In the genomic region with DNA sequence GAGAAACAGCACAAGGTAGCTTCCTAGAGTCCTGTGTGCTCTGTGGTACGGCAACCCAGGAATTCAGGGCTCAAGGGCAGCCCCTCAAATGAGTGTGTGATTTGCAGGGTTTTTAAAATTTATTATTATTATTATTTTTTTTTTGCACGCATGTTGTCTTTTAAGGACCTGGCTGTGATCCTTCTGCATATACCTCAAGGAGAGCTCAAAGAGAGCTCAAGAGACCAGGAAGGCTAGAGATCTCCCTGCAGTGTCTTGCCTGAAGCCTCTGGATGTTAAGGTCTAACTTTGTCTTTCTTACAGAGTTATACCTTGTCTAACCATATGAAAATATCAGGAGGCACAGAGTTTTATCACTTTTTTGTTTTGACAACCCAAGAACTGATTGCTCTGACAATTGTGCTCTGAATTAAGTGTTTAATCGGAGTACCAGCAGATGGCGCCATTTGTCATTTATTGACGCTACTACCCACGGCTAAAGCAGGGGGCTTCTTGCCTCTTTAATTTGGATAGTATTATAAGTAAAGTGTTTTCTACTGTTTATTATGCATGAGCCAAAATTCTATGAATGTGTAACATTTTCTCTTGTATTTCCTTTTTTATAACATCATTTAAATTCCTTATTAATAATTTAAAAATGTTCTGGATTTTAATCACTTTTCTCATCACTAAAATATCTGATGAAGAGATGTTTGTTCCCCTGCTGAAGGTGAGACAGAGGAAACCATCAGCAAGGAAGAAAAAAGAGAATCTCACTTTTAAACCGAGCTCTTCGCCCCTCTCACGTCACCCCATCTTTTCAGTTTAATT, we compare ENCODE assay signal across 8 cellular contexts. TPM values are rescaled to one million over a fixed set of nuclear protein-coding genes. Genes with fewer than 3 reads are reported as not detected.
DNase-seq lines count a peak whose midpoint lies in the region; ATAC-seq and TF ChIP-seq lines count a peak whose summit lies in the region.

No MANE protein-coding gene starts in this region.

- H3K4me3 Mint-ChIP-seq in activated CD4-positive, alpha-beta T cell treated with anti-CD3 and anti-CD28 coated beads for 36 hours: no peak overlapping the region

- H3K4me3 ChIP-seq in colonic mucosa (no peak overlapping the region), lung (no peak overlapping the region)

- intact Hi-C loops in activated CD4-positive, alpha-beta T cell treated with anti-CD3 and anti-CD28 coated beads for 36 hours (cut with DNase I, micrococcal nuclease): loop anchor here (1.0 to 5.0 kb wide), 4 partner anchors 161 to 1299 kb away; no protein-coding TSS in a partner anchor
- intact Hi-C loops in colonic mucosa (cut with DNase I): loop anchor here (5.0 to 10.0 kb wide), 3 partner anchors 662 to 1009 kb away; no protein-coding TSS in a partner anchor

- H3K9me3 ChIP-seq in colonic mucosa (no peaks in the 10 kb centered on the region), lung (ENCODE audit: control insufficient read depth in 2 of 2, insufficient read depth in 1 of 2, low read length in 1 of 2) (no peaks in the 10 kb centered on the region)

- H3K27me3 ChIP-seq in colonic mucosa: no peaks in the 10 kb centered on the region
- no peaks in the 10 kb centered on the region for H3K27me3 ChIP-seq in lung (ENCODE audit: control insufficient read depth, insufficient read depth)

- H3K9me3 Mint-ChIP-seq in activated CD4-positive, alpha-beta T cell treated with anti-CD3 and anti-CD28 coated beads for 36 hours (ENCODE audit: low read depth): no peaks in the 10 kb centered on the region

- peaks cover 3% of the 10 kb centered on the region for H3K27me3 Mint-ChIP-seq in activated CD4-positive, alpha-beta T cell treated with anti-CD3 and anti-CD28 coated beads for 36 hours

- no peaks in the 10 kb centered on the region for H3K4me1 Mint-ChIP-seq in activated CD4-positive, alpha-beta T cell treated with anti-CD3 and anti-CD28 coated beads for 36 hours

- 44 to 47% methylated on average over 9 of the region's 9 CpGs for WGBS in lung, 2 donors

- H3K36me3 ChIP-seq in colonic mucosa (no peaks in the 10 kb centered on the region), lung (ENCODE audit: control insufficient read depth in 2 of 2, insufficient read depth in 2 of 2, low read length in 2 of 2) (no peaks in the 10 kb centered on the region)

- DNase-seq in GM04504 (ENCODE audit: low read depth): peak; percentile 17
- peak; percentile 35 for DNase-seq in NCI-H226
- DNase-seq in activated CD4-positive, alpha-beta T cell treated with anti-CD3 and anti-CD28 coated beads for 36 hours: peak; percentile 76
- DNase-seq in colonic mucosa: peak; percentile 66
- peak; percentile 47 for DNase-seq in lung (ENCODE audit: low spot score)
- DNase-seq in stimulated activated CD8-positive, alpha-beta memory T cell treated with anti-CD3 and anti-CD28 coated beads, Interleukin-15, amount 100 ng/mL, for 48 hours (ENCODE audit: low read depth in 2 of 2): peak; percentile 8 to 28
- no peak for DNase-seq in T1000 (lab: John Stamatoyannopoulos, UW)

- H3K9ac ChIP-seq in colonic mucosa (ENCODE audit: low read depth in 2 of 2, low read length in 2 of 2): no peak overlapping the region

- TF ChIP-seq CTCF in colonic mucosa (IDR thresholded peaks at IDR 0.05) (peak; percentile 64), lung (IDR thresholded peaks at IDR 0.05; ENCODE audit: control extremely low read depth, extremely low read depth) (peak; percentile 64)

- H3K4me1 ChIP-seq in colonic mucosa (no peaks in the 10 kb centered on the region), lung (ENCODE audit: control insufficient read depth in 2 of 2, insufficient read depth in 2 of 2, low read length in 2 of 2) (no peaks in the 10 kb centered on the region)

- H3K27ac ChIP-seq in colonic mucosa (no peak overlapping the region), lung (ENCODE audit: low read depth in 1 of 2, low read length in 1 of 2) (no peak overlapping the region)

- ATAC-seq in HG02870 (IDR thresholded peaks at IDR 0.05; ENCODE audit: unreplicated experiment): peak; percentile 68
- peak; percentile 51 for ATAC-seq in activated CD4-positive, alpha-beta T cell treated with anti-CD3 and anti-CD28 coated beads for 36 hours
- no peak for ATAC-seq in lung (ENCODE audit: insufficient read depth, low FRiP score)

- POLR2A ChIA-PET in activated CD4-positive, alpha-beta T cell treated with anti-CD3 and anti-CD28 coated beads for 36 hours (lab: Charles Lee): interaction anchor here (0.6 kb wide), 1 partner anchor 175 kb away, joined by 5 read pairs; no protein-coding TSS in a partner anchor

- H3K27ac Mint-ChIP-seq in activated CD4-positive, alpha-beta T cell treated with anti-CD3 and anti-CD28 coated beads for 36 hours: no peak overlapping the region

- CTCF ChIA-PET in activated CD4-positive, alpha-beta T cell treated with anti-CD3 and anti-CD28 coated beads for 36 hours (lab: Charles Lee): interaction anchor here (0.6 to 3.4 kb wide), 21 partner anchors 9 to 696 kb away, joined by 3 to 24 read pairs (median 3); no protein-coding TSS in a partner anchor

- no peaks in the 10 kb centered on the region for H3K36me3 Mint-ChIP-seq in activated CD4-positive, alpha-beta T cell treated with anti-CD3 and anti-CD28 coated beads for 36 hours (ENCODE audit: low read depth)

RNA-seq across cellular contexts. Expression of a gene that starts 35.8 kb away (rescaled TPM):
- 10 to 100 TPM; 10.2 to 10.5 TPM for total RNA-seq in activated CD4-positive, alpha-beta T cell treated with anti-CD3 and anti-CD28 coated beads for 36 hours
- total RNA-seq in colonic mucosa (10 to 100 TPM; 23.6 to 24.1 TPM), lung (10 to 100 TPM; 67.4 to 96.4 TPM)
- 10 to 100 TPM; 35.7 to 41.9 TPM for polyA plus RNA-seq in lung
